In genomic region chr13:53123536-53123935, GRCh38 we compare ENCODE assay signal across 7 cellular contexts.
"Had no signal": no experiment of that assay in that cellular context is flagged by ENCODE, and none has a peak within 500 bp of the region (broad histone marks: within the 10 kb centered on the region; RNA-seq: fewer than 3 reads in every experiment).

No MANE protein-coding gene starts in this region.

- H3K36me3 Mint-ChIP-seq: IgD-negative memory B cell had no signal

- H3K4me1 Mint-ChIP-seq: IgD-negative memory B cell had no signal

- H3K4me2 ChIP-seq: KMS-11 had no signal

- H3K9ac ChIP-seq: KMS-11 had no signal

- H3K4me3 ChIP-seq: HAP-1 had no signal

- H3K27ac Mint-ChIP-seq: IgD-negative memory B cell had no signal

- ATAC-seq: HCT116 had no signal

- H3K9me3 ChIP-seq: HAP-1 had no signal

- H3K27me3 Mint-ChIP-seq: IgD-negative memory B cell had no signal

- H3K36me3 ChIP-seq: HAP-1 had no signal

- DNase-seq: GOT3, H7, KBM-7 had no signal

- H3K27ac ChIP-seq: KMS-11 had no signal

- H3K4me3 Mint-ChIP-seq: IgD-negative memory B cell had no signal
